Comparison of ENCODE assay signal across 1 cellular context in genomic region chr2:108412995-108413726, GRCh38.
A peak's percentile ranks its signal among the peaks of the same experiment; 100 is the strongest.
TF ChIP-seq lines count a peak whose summit lies in the region.

No MANE protein-coding gene starts in this region.

TF ChIP-seq in HepG2, 621 proteins besides CTCF, POLR2A, EP300 and RAD21 (continued from another document and continues in another):
- no peak for TF ChIP-seq ZBTB40 (IDR thresholded peaks at IDR 0.05)
- no peak for TF ChIP-seq ZBTB40 (CRISPR knock-in tag; IDR thresholded peaks at IDR 0.05)
- no peak for TF ChIP-seq ZNF709 (CRISPR knock-in tag; IDR thresholded peaks at IDR 0.05)
- TF ChIP-seq SMAD9 (CRISPR knock-in tag; IDR thresholded peaks at IDR 0.05), result no peak
- TF ChIP-seq ZBTB42 (CRISPR knock-in tag; IDR thresholded peaks at IDR 0.05), result no peak
- no peak for TF ChIP-seq HDAC1 (CRISPR knock-in tag; IDR thresholded peaks at IDR 0.05)
- no peak for TF ChIP-seq FIP1L1 (IDR thresholded peaks at IDR 0.05; ENCODE audit: borderline replicate concordance, insufficient read depth, low read depth, low read length)
- peak; percentile 23; the same call in 1 of the 2 replicates for TF ChIP-seq ZNF362 (CRISPR knock-in tag; IDR thresholded peaks at IDR 0.05; ENCODE audit: borderline replicate concordance)
- no peak for TF ChIP-seq ZSCAN25 (CRISPR knock-in tag; IDR thresholded peaks at IDR 0.05)
- no peak for TF ChIP-seq FOXK2 (IDR thresholded peaks at IDR 0.05)
- no peak for TF ChIP-seq MIER3 (CRISPR knock-in tag; IDR thresholded peaks at IDR 0.05; ENCODE audit: borderline replicate concordance)
- no peak for TF ChIP-seq ZNF142 (CRISPR knock-in tag; IDR thresholded peaks at IDR 0.05)
- TF ChIP-seq TFDP2 (CRISPR knock-in tag; IDR thresholded peaks at IDR 0.05), result no peak
- TF ChIP-seq CSRNP2 (CRISPR knock-in tag; conservative IDR thresholded peaks at IDR 0.05; ENCODE audit: low read depth), result no peak
- peak; percentile 47; the same call in 1 of the 2 replicates for TF ChIP-seq TFAP4 (IDR thresholded peaks at IDR 0.05; ENCODE audit: borderline replicate concordance, low read depth)
- no peak for TF ChIP-seq REXO4 (CRISPR knock-in tag; IDR thresholded peaks at IDR 0.05; ENCODE audit: borderline replicate concordance)
- no peak for TF ChIP-seq ZSCAN21 (CRISPR knock-in tag; IDR thresholded peaks at IDR 0.05; ENCODE audit: borderline replicate concordance)
- TF ChIP-seq SRY (CRISPR knock-in tag; IDR thresholded peaks at IDR 0.05), result no peak
- TF ChIP-seq EEA1 (CRISPR knock-in tag; IDR thresholded peaks at IDR 0.05; ENCODE audit: borderline replicate concordance), result no peak
- TF ChIP-seq ZNF281 (CRISPR knock-in tag; IDR thresholded peaks at IDR 0.05; ENCODE audit: borderline replicate concordance), result no peak
- no peak for TF ChIP-seq NFYB (CRISPR knock-in tag; IDR thresholded peaks at IDR 0.05)
- peak; percentile 16; the same call in 1 of the 2 replicates for TF ChIP-seq RXRB (CRISPR knock-in tag; IDR thresholded peaks at IDR 0.05; ENCODE audit: borderline replicate concordance)
- TF ChIP-seq GLMP (CRISPR knock-in tag; IDR thresholded peaks at IDR 0.05; ENCODE audit: borderline replicate concordance), result no peak
- TF ChIP-seq HNRNPUL1 (IDR thresholded peaks at IDR 0.05; ENCODE audit: low read depth, low read length), result no peak
- TF ChIP-seq PHB2 (IDR thresholded peaks at IDR 0.05; ENCODE audit: partially characterized antibody), result no peak
- TF ChIP-seq HOMEZ (CRISPR knock-in tag; IDR thresholded peaks at IDR 0.05; ENCODE audit: low read depth), result no peak
- peak; percentile 63; the same call in 1 of the 2 replicates for TF ChIP-seq PPARG (CRISPR knock-in tag; conservative IDR thresholded peaks at IDR 0.05)
- no peak for TF ChIP-seq ZNF501 (CRISPR knock-in tag; IDR thresholded peaks at IDR 0.05)
- no peak for TF ChIP-seq ZNF205 (CRISPR knock-in tag; IDR thresholded peaks at IDR 0.05)
